8 cellular contexts compared by ENCODE assay signal in the genomic region with DNA sequence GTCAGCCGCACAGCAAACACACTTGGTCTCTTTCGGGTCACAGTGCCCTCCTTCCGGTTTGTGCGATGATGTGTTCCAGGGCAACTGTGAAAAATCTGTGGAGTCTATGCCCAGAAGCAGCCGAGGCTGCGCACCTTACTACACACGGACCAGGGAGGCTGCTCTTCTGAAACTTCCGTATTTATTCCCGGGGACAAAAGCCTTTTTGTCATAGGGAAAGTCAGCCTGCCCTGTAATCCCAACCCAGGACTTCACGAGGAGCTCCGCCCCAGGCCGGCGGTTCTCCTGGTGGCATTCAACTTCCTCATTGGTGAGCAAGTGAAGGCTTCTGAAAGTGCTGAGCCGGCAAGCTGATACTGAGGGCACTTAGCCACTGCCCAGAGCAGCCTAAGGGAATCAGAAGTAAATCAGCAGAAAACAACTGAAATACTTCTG.
A peak's percentile ranks its signal among the peaks of the same experiment; 100 is the strongest.
DNase-seq lines count a peak whose midpoint lies in the region; ATAC-seq, FAIRE-seq and TF ChIP-seq lines count a peak whose summit lies in the region.

No MANE protein-coding gene starts in this region.

- no peak for TF ChIP-seq CTCF in Calu3 (IDR thresholded peaks at IDR 0.05; ENCODE audit: unreplicated experiment)
- no peak for TF ChIP-seq CTCF in VCaP (conservative IDR thresholded peaks at IDR 0.05)
- no peak for TF ChIP-seq CTCF in gastrocnemius medialis (IDR thresholded peaks at IDR 0.05 in 4 of 5, conservative IDR thresholded peaks at IDR 0.05 in 1 of 5)

- peak; percentile 63 for DNase-seq in Calu3
- peak; percentile 68 for DNase-seq in HT1080 (ENCODE audit: low read depth)
- peak; percentile 73 for DNase-seq in left ventricle myocardium superior
- peak; percentile 45 to 51 for DNase-seq in gastrocnemius medialis
- no peak for DNase-seq in GM12892 (ENCODE audit: insufficient read length)
- no peak for DNase-seq in NCI-H128 (lab: John Stamatoyannopoulos, UW; ENCODE audit: unreplicated experiment)

- FAIRE-seq in GM12892 (lab: Jason Lieb, UNC), result no peak

- H3K27me3 ChIP-seq in gastrocnemius medialis, result peaks cover 0 to 4% (median 0%) of the 10 kb centered on the region in 3 donors

- CTCF ChIA-PET in Calu3 (lab: Charles Lee), result no interaction called here

- in situ Hi-C loops in gastrocnemius medialis (cut with MboI; ENCODE audit: low sequenced_read_pairs in 4 of 4), result no loop called here

- TF ChIP-seq POLR2A in gastrocnemius medialis (IDR thresholded peaks at IDR 0.05) (no peak), GM12892 (IDR thresholded peaks at IDR 0.05; ENCODE audit: low read depth, low read length) (no peak)

- no TSS peak for BruUV-seq in Calu3 (replicated peaks; lab: Mats Ljungman, UMichigan)

- intact Hi-C loops in Calu3 (cut with micrococcal nuclease; ENCODE audit: unreplicated experiment), result no loop called here
- intact Hi-C loops in left ventricle myocardium superior (cut with micrococcal nuclease), result no loop called here
- intact Hi-C loops in gastrocnemius medialis (cut with DNase I; ENCODE audit: low total_unique reads), result loop anchor here (1.0 kb wide), 1 partner anchor 46 kb away; no protein-coding TSS in a partner anchor

- peak overlapping the region; percentile 32 to 42 (median 35) for H3K4me3 ChIP-seq in gastrocnemius medialis

- ATAC-seq in left ventricle myocardium superior (peak; percentile 86), gastrocnemius medialis (peak; percentile 48 to 73), HG03159 (IDR thresholded peaks at IDR 0.05; ENCODE audit: unreplicated experiment) (no peak)

- peaks cover 15% of the 10 kb centered on the region for H3K36me3 Mint-ChIP-seq in Calu3 (ENCODE audit: insufficient read depth, unreplicated experiment)

- no peaks in the 10 kb centered on the region for H3K27me3 Mint-ChIP-seq in Calu3 (ENCODE audit: unreplicated experiment)

- no peaks in the 10 kb centered on the region for H3K9me3 Mint-ChIP-seq in Calu3 (ENCODE audit: low read depth, unreplicated experiment)

- no peaks in the 10 kb centered on the region for H3K36me3 ChIP-seq in gastrocnemius medialis

- H3K9me3 ChIP-seq in gastrocnemius medialis, result no peaks in the 10 kb centered on the region

- peak overlapping the region; percentile 86 for H3K4me3 Mint-ChIP-seq in Calu3 (ENCODE audit: low read depth, unreplicated experiment)

- peak overlapping the region; percentile 96 for H3K27ac Mint-ChIP-seq in Calu3 (ENCODE audit: unreplicated experiment)

- H3K4me1 ChIP-seq in gastrocnemius medialis, result peaks cover 8 to 11% of the 10 kb centered on the region in 2 donors

- peak overlapping the region; percentile 89 for H3K27ac ChIP-seq in VCaP
- peak overlapping the region; percentile 6 to 49 (median 34) for H3K27ac ChIP-seq in gastrocnemius medialis

- H3K4me1 Mint-ChIP-seq in Calu3 (ENCODE audit: low read depth, unreplicated experiment), result peaks cover 27% of the 10 kb centered on the region

Comparison
In these comparisons a context has a peak if more than half of its experiments do, and no peak if none do; other contexts are left out.
1. DNase-seq: peak in Calu3 (single experiment), HT1080 (single experiment), left ventricle myocardium superior (single experiment) and gastrocnemius medialis (2 of 2); none in GM12892 (single experiment) and NCI-H128 (single experiment).